33 cellular contexts compared by ENCODE assay signal in the genomic region with DNA sequence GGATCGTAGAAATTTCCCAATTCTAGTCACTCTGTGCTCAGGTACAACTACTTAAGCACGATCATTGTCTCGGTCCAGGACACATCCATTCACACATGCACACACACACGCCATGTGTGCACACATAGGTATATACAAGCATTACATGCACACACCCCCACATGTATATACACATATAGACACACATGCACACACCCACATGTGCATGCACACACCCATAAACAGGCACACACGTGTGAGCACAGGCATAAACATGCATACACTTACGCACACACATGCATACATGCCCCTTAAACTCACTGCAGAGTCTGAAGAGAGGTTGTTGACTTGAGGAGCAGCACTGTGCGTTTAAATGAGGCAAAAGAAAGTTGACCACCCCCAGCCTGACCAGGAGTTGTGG.
"Had no signal": no experiment of that assay in that cellular context is flagged by ENCODE, and none has a peak within 500 bp of the region (broad histone marks: within the 10 kb centered on the region; RNA-seq: fewer than 3 reads in every experiment).

No MANE protein-coding gene starts in this region.

- H3K36me3 Mint-ChIP-seq: activated naive CD4-positive, alpha-beta T cell treated with anti-CD3 and anti-CD28 coated beads, Interleukin-2, amount 10 ng/mL, durations not matched to agents 7 days and 5 days; activated naive CD4-positive, alpha-beta T cell treated with anti-CD3 and anti-CD28 coated beads, Interleukin-2, amount 50 U/mL, for 24 hours; activated naive CD8-positive, alpha-beta T cell; activated naive CD8-positive, alpha-beta T cell treated with anti-CD3 and anti-CD28 coated beads, Interleukin-2, amount 10 ng/mL, durations not matched to agents 7 days and 5 days; brain had no signal

- H3K36me3 ChIP-seq: ascending aorta had no signal

- H3K27me3 ChIP-seq: ascending aorta had no signal

- H3K27ac ChIP-seq: ascending aorta had no signal

- DNase-seq: activated B cell treated with CpG ODN at 0.5 μM for 24 hours; activated CD4-positive, alpha-beta memory T cell treated with anti-CD3 and anti-CD28 coated beads, Interleukin-2, amount 10 ng/mL, durations not matched to agents 7 days and 5 days; activated CD4-positive, alpha-beta T cell treated with anti-CD3 and anti-CD28 coated beads for 4 hours; activated CD4-positive, alpha-beta T cell treated with anti-CD3 and anti-CD28 coated beads, Interleukin-2, amount 10 ng/mL, durations not matched to agents 24 days and 14 days; activated CD4-positive, alpha-beta T cell treated with anti-CD3 and anti-CD28 coated beads, Interleukin-2, amount 50 U/mL, for 1 hour; activated CD4-positive, alpha-beta T cell treated with anti-CD3 and anti-CD28 coated beads, Interleukin-2, amount 50 U/mL, for 48 hours; activated CD4-positive, CD25-positive, alpha-beta regulatory T cell treated with anti-CD3 and anti-CD28 coated beads, Interleukin-2, amount 50 U/mL, for 72 hours; activated CD8-positive, alpha-beta memory T cell treated with anti-CD3 and anti-CD28 coated beads for 24 hours; activated CD8-positive, alpha-beta memory T cell treated with anti-CD3 and anti-CD28 coated beads, Interleukin-2, amount 10 ng/mL, durations not matched to agents 7 days and 5 days; activated CD8-positive, alpha-beta memory T cell treated with anti-CD3 and anti-CD28 coated beads, Interleukin-2, amount 50 U/mL, for 48 hours; activated CD8-positive, alpha-beta T cell treated with anti-CD3 and anti-CD28 coated beads, Interleukin-2, amount 10 ng/mL, durations not matched to agents 7 days and 5 days; activated effector memory CD4-positive, alpha-beta T cell treated with anti-CD3 and anti-CD28 coated beads, Interleukin-2, amount 50 U/mL, for 16 hours; activated gamma-delta T cell treated with Interleukin-2 at 50 U/mL for 16 hours; activated naive CD4-positive, alpha-beta T cell; activated naive CD4-positive, alpha-beta T cell treated with anti-CD3 and anti-CD28 coated beads, Interleukin-2, amount 10 ng/mL, durations not matched to agents 7 days and 5 days; activated naive CD8-positive, alpha-beta T cell treated with anti-CD3 and anti-CD28 coated beads, Interleukin-2, amount 10 ng/mL, durations not matched to agents 7 days and 5 days; activated naive CD8-positive, alpha-beta T cell treated with anti-CD3 and anti-CD28 coated beads, Interleukin-2, amount 50 U/mL, for 24 hours; activated T-cell treated with anti-CD3 and anti-CD28 coated beads, Interleukin-2, amount 50 U/mL, for 24 hours; activated T-cell treated with anti-CD3 and anti-CD28 coated beads, Interleukin-2, amount 50 U/mL, for 72 hours; amygdala; anterior cingulate cortex; central memory CD4-positive, alpha-beta T cell; T-helper 1 cell; T-helper 2 cell; T-helper 9 cell had no signal

- H3K27ac Mint-ChIP-seq: activated B cell treated with CpG ODN at 0.5 μM for 24 hours; activated CD4-positive, alpha-beta memory T cell treated with anti-CD3 and anti-CD28 coated beads, Interleukin-2, amount 10 ng/mL, durations not matched to agents 7 days and 5 days; activated CD4-positive, alpha-beta T cell treated with anti-CD3 and anti-CD28 coated beads, Interleukin-2, amount 10 ng/mL, durations not matched to agents 24 days and 14 days; activated CD8-positive, alpha-beta memory T cell treated with anti-CD3 and anti-CD28 coated beads, Interleukin-2, amount 10 ng/mL, durations not matched to agents 7 days and 5 days; activated CD8-positive, alpha-beta T cell treated with anti-CD3 and anti-CD28 coated beads, Interleukin-2, amount 10 ng/mL, durations not matched to agents 7 days and 5 days; activated naive CD4-positive, alpha-beta T cell treated with anti-CD3 and anti-CD28 coated beads, Interleukin-2, amount 10 ng/mL, durations not matched to agents 7 days and 5 days; activated naive CD4-positive, alpha-beta T cell treated with anti-CD3 and anti-CD28 coated beads, Interleukin-2, amount 50 U/mL, for 24 hours; activated naive CD8-positive, alpha-beta T cell; activated naive CD8-positive, alpha-beta T cell treated with anti-CD3 and anti-CD28 coated beads, Interleukin-2, amount 10 ng/mL, durations not matched to agents 7 days and 5 days; activated naive CD8-positive, alpha-beta T cell treated with anti-CD3 and anti-CD28 coated beads, Interleukin-2, amount 50 U/mL, for 24 hours; activated T-cell treated with anti-CD3 and anti-CD28 coated beads, Interleukin-2, amount 50 U/mL, for 24 hours; activated T-cell treated with anti-CD3 and anti-CD28 coated beads, Interleukin-2, amount 50 U/mL, for 72 hours; activated T-helper 1 cell treated with anti-CD3 and anti-CD28 coated beads, Interleukin-12 subunit alpha, Interleukin-12 subunit beta, Interleukin-2, Interleukin-4 antibody, amounts not matched to agents 30 ng/mL and 10 ng/mL and 1 ng/mL, durations not matched to agents 14 hours and 24 hours and 36 hours; activated T-helper 17 cell treated with anti-CD3 and anti-CD28 coated beads, Interleukin-2, amount 50 U/mL, for 72 hours; brain; T-helper 1 cell treated with Interleukin-12 subunit alpha and Interleukin-12 subunit beta and Interleukin-4 antibody, amounts not matched to agents 30 μg/mL and 1 μg/mL, for 36 hours; T-helper 2 cell treated with Interferon-gamma antibody and Interleukin-4, amounts not matched to agents 5 μg/mL and 100 μg/mL, for 36 hours had no signal

- H3K27me3 Mint-ChIP-seq: activated B cell treated with CpG ODN at 0.5 μM for 24 hours; activated naive CD4-positive, alpha-beta T cell treated with anti-CD3 and anti-CD28 coated beads, Interleukin-2, amount 50 U/mL, for 24 hours; activated naive CD8-positive, alpha-beta T cell treated with anti-CD3 and anti-CD28 coated beads, Interleukin-2, amount 10 ng/mL, durations not matched to agents 7 days and 5 days; brain had no signal

- H3K4me1 Mint-ChIP-seq: activated B cell treated with CpG ODN at 0.5 μM for 24 hours; activated CD4-positive, alpha-beta T cell treated with anti-CD3 and anti-CD28 coated beads, Interleukin-2, amount 10 ng/mL, durations not matched to agents 24 days and 14 days; activated naive CD4-positive, alpha-beta T cell treated with anti-CD3 and anti-CD28 coated beads, Interleukin-2, amount 10 ng/mL, durations not matched to agents 7 days and 5 days; activated naive CD4-positive, alpha-beta T cell treated with anti-CD3 and anti-CD28 coated beads, Interleukin-2, amount 50 U/mL, for 24 hours; activated naive CD8-positive, alpha-beta T cell treated with anti-CD3 and anti-CD28 coated beads, Interleukin-2, amount 10 ng/mL, durations not matched to agents 7 days and 5 days; activated naive CD8-positive, alpha-beta T cell treated with anti-CD3 and anti-CD28 coated beads, Interleukin-2, amount 50 U/mL, for 24 hours; activated T-helper 17 cell treated with anti-CD3 and anti-CD28 coated beads, Interleukin-2, amount 50 U/mL, for 72 hours had no signal

- ATAC-seq: activated CD8-positive, alpha-beta memory T cell treated with anti-CD3 and anti-CD28 coated beads, Interleukin-2, amount 10 ng/mL, durations not matched to agents 7 days and 5 days; activated CD8-positive, alpha-beta T cell treated with anti-CD3 and anti-CD28 coated beads, Interleukin-2, amount 10 ng/mL, durations not matched to agents 7 days and 5 days; activated naive CD8-positive, alpha-beta T cell treated with anti-CD3 and anti-CD28 coated beads, Interleukin-2, amount 50 U/mL, for 24 hours; activated T-cell treated with anti-CD3 and anti-CD28 coated beads, Interleukin-2, amount 50 U/mL, for 72 hours; activated T-helper 17 cell treated with anti-CD3 and anti-CD28 coated beads, Interleukin-2, amount 50 U/mL, for 72 hours had no signal

- H3K4me1 ChIP-seq: ascending aorta had no signal

- H3K9me3 Mint-ChIP-seq: activated B cell treated with CpG ODN at 0.5 μM for 24 hours; activated CD4-positive, alpha-beta memory T cell treated with anti-CD3 and anti-CD28 coated beads, Interleukin-2, amount 10 ng/mL, durations not matched to agents 7 days and 5 days; activated CD4-positive, alpha-beta T cell treated with anti-CD3 and anti-CD28 coated beads, Interleukin-2, amount 10 ng/mL, durations not matched to agents 24 days and 14 days; activated naive CD4-positive, alpha-beta T cell treated with anti-CD3 and anti-CD28 coated beads, Interleukin-2, amount 10 ng/mL, durations not matched to agents 7 days and 5 days; activated naive CD4-positive, alpha-beta T cell treated with anti-CD3 and anti-CD28 coated beads, Interleukin-2, amount 50 U/mL, for 24 hours; activated naive CD8-positive, alpha-beta T cell treated with anti-CD3 and anti-CD28 coated beads, Interleukin-2, amount 10 ng/mL, durations not matched to agents 7 days and 5 days; activated naive CD8-positive, alpha-beta T cell treated with anti-CD3 and anti-CD28 coated beads, Interleukin-2, amount 50 U/mL, for 24 hours; activated T-cell treated with anti-CD3 and anti-CD28 coated beads, Interleukin-2, amount 50 U/mL, for 24 hours; activated T-cell treated with anti-CD3 and anti-CD28 coated beads, Interleukin-2, amount 50 U/mL, for 72 hours; activated T-helper 1 cell treated with anti-CD3 and anti-CD28 coated beads, Interleukin-12 subunit alpha, Interleukin-12 subunit beta, Interleukin-2, Interleukin-4 antibody, amounts not matched to agents 30 ng/mL and 10 ng/mL and 1 ng/mL, durations not matched to agents 14 hours and 24 hours and 36 hours; activated T-helper 17 cell treated with anti-CD3 and anti-CD28 coated beads, Interleukin-2, amount 50 U/mL, for 72 hours; T-helper 1 cell treated with Interleukin-12 subunit alpha and Interleukin-12 subunit beta and Interleukin-4 antibody, amounts not matched to agents 30 μg/mL and 1 μg/mL, for 36 hours; T-helper 2 cell treated with Interferon-gamma antibody and Interleukin-4, amounts not matched to agents 5 μg/mL and 100 μg/mL, for 36 hours had no signal

- H3K4me3 ChIP-seq: ascending aorta had no signal

- H3K4me3 Mint-ChIP-seq: activated B cell treated with CpG ODN at 0.5 μM for 24 hours; activated CD4-positive, alpha-beta memory T cell treated with anti-CD3 and anti-CD28 coated beads, Interleukin-2, amount 10 ng/mL, durations not matched to agents 7 days and 5 days; activated CD4-positive, alpha-beta T cell treated with anti-CD3 and anti-CD28 coated beads, Interleukin-2, amount 10 ng/mL, durations not matched to agents 24 days and 14 days; activated CD8-positive, alpha-beta memory T cell treated with anti-CD3 and anti-CD28 coated beads, Interleukin-2, amount 10 ng/mL, durations not matched to agents 7 days and 5 days; activated CD8-positive, alpha-beta T cell treated with anti-CD3 and anti-CD28 coated beads, Interleukin-2, amount 10 ng/mL, durations not matched to agents 7 days and 5 days; activated naive CD4-positive, alpha-beta T cell treated with anti-CD3 and anti-CD28 coated beads, Interleukin-2, amount 10 ng/mL, durations not matched to agents 7 days and 5 days; activated naive CD4-positive, alpha-beta T cell treated with anti-CD3 and anti-CD28 coated beads, Interleukin-2, amount 50 U/mL, for 24 hours; activated naive CD8-positive, alpha-beta T cell; activated naive CD8-positive, alpha-beta T cell treated with anti-CD3 and anti-CD28 coated beads, Interleukin-2, amount 10 ng/mL, durations not matched to agents 7 days and 5 days; activated naive CD8-positive, alpha-beta T cell treated with anti-CD3 and anti-CD28 coated beads, Interleukin-2, amount 50 U/mL, for 24 hours; activated T-cell treated with anti-CD3 and anti-CD28 coated beads, Interleukin-2, amount 50 U/mL, for 24 hours; activated T-cell treated with anti-CD3 and anti-CD28 coated beads, Interleukin-2, amount 50 U/mL, for 72 hours; activated T-helper 1 cell treated with anti-CD3 and anti-CD28 coated beads, Interleukin-12 subunit alpha, Interleukin-12 subunit beta, Interleukin-2, Interleukin-4 antibody, amounts not matched to agents 30 ng/mL and 10 ng/mL and 1 ng/mL, durations not matched to agents 14 hours and 24 hours and 36 hours; activated T-helper 17 cell treated with anti-CD3 and anti-CD28 coated beads, Interleukin-2, amount 50 U/mL, for 72 hours; brain; T-helper 1 cell treated with Interleukin-12 subunit alpha and Interleukin-12 subunit beta and Interleukin-4 antibody, amounts not matched to agents 30 μg/mL and 1 μg/mL, for 36 hours; T-helper 2 cell treated with Interferon-gamma antibody and Interleukin-4, amounts not matched to agents 5 μg/mL and 100 μg/mL, for 36 hours had no signal

- H3K9me3 ChIP-seq: ascending aorta had no signal
